ENCODE assay signal across 19 cellular contexts in the genomic region with DNA sequence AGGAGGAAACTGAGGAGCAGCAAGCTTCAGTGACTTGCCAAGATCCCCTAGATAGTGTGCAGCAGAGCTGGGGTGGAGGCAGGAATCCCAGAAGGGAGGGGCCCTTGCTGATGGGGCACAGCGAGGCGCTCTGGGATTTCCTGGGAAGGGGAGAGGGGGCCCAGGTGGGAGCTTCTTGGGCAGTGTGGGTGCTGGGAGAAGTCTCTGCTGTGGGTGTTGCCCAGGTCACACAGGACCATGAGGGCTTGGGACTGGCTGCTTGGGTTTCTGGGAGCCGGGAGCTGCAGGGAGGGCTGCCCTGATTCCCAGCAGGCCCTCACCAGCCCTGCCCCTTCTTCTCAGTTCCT.
DNase-seq lines count a peak whose midpoint lies in the region; ATAC-seq lines count a peak whose summit lies in the region.
"Had no signal": no experiment of that assay in that cellular context is flagged by ENCODE, and none has a peak within 500 bp of the region (broad histone marks: within the 10 kb centered on the region; RNA-seq: fewer than 3 reads in every experiment).

No MANE protein-coding gene starts in this region.

- no peaks in the 10 kb centered on the region for H3K36me3 ChIP-seq in rectal smooth muscle tissue (ENCODE audit: control insufficient read depth, insufficient read depth, low read length)

- ATAC-seq in stimulated activated naive CD8-positive, alpha-beta T cell treated with anti-CD3 and anti-CD28 coated beads, Interleukin-15, amount 100 ng/mL, for 72 hours = no peak
- ATAC-seq in stimulated activated naive CD8-positive, alpha-beta T cell treated with anti-CD3 and anti-CD28 coated beads, Interleukin-15, Interleukin-2, amounts not matched to agents 100 U/mL and 50 U/mL, for 24 hours = no peak
- ATAC-seq in GM18909 (IDR thresholded peaks at IDR 0.05; ENCODE audit: poor library complexity, unreplicated experiment) (no peak), GM21515 (IDR thresholded peaks at IDR 0.05; ENCODE audit: unreplicated experiment) (no peak)
- ATAC-seq: activated CD8-positive, alpha-beta T cell treated with anti-CD3 and anti-CD28 coated beads for 36 hours had no signal

- H3K9ac ChIP-seq in rectal smooth muscle tissue (ENCODE audit: low read length) = no peak overlapping the region

- H3K4me1 Mint-ChIP-seq in stimulated activated naive CD8-positive, alpha-beta T cell treated with anti-CD3 and anti-CD28 coated beads, Interleukin-15, amount 100 ng/mL, for 72 hours = peaks cover 11% of the 10 kb centered on the region

- no peak overlapping the region for H3K4me3 ChIP-seq in rectal smooth muscle tissue (ENCODE audit: low read length)
- H3K4me3 ChIP-seq: K562 had no signal

- DNase-seq in stimulated activated naive CD8-positive, alpha-beta T cell treated with anti-CD3 and anti-CD28 coated beads, Interleukin-15, amount 100 ng/mL, for 72 hours = no peak
- DNase-seq in stimulated activated naive CD8-positive, alpha-beta T cell treated with anti-CD3 and anti-CD28 coated beads, Interleukin-15, Interleukin-2, amounts not matched to agents 100 U/mL and 50 U/mL, for 24 hours = no peak
- peak; percentile 0 for DNase-seq in fibroblast of gingiva (ENCODE audit: low read depth)
- no peak for DNase-seq in NCI-H146 treated with DMSO at 0.1 percent for 48 hours (lab: John Stamatoyannopoulos, UW; ENCODE audit: unreplicated experiment)
- no peak for DNase-seq in stimulated activated naive CD4-positive, alpha-beta T cell (lab: John Stamatoyannopoulos, UW)
- DNase-seq: activated CD8-positive, alpha-beta T cell treated with anti-CD3 and anti-CD28 coated beads for 36 hours; glutamatergic neuron; NCI-H1092; NCI-H2171; NCI-H774; stimulated activated CD4-positive, alpha-beta T cell treated with anti-CD3 and anti-CD28 coated beads, Interleukin-4, amount 100 ng/mL, for 24 hours; stimulated activated CD8-positive, alpha-beta memory T cell treated with anti-CD3 and anti-CD28 coated beads, Interleukin-4, amount 100 ng/mL, for 48 hours had no signal

- peak overlapping the region; percentile 45 for H3K27ac ChIP-seq in rectal smooth muscle tissue (ENCODE audit: low read depth, low read length)
- H3K27ac ChIP-seq: HL-60 had no signal

- no peak overlapping the region for H3K4me3 Mint-ChIP-seq in stimulated activated naive CD8-positive, alpha-beta T cell treated with anti-CD3 and anti-CD28 coated beads, Interleukin-15, amount 100 ng/mL, for 72 hours
- H3K4me3 Mint-ChIP-seq: activated CD8-positive, alpha-beta T cell treated with anti-CD3 and anti-CD28 coated beads for 36 hours had no signal

- H3K4me1 ChIP-seq in rectal smooth muscle tissue (ENCODE audit: control insufficient read depth, insufficient read depth, low read length) = peaks cover 5% of the 10 kb centered on the region

- H3K9me3 Mint-ChIP-seq in stimulated activated naive CD8-positive, alpha-beta T cell treated with anti-CD3 and anti-CD28 coated beads, Interleukin-15, amount 100 ng/mL, for 72 hours = no peaks in the 10 kb centered on the region
- H3K9me3 Mint-ChIP-seq: activated CD8-positive, alpha-beta T cell treated with anti-CD3 and anti-CD28 coated beads for 36 hours; activated T-helper 2 cell treated with anti-CD3 and anti-CD28 coated beads, Interferon-gamma antibody, Interleukin-2, Interleukin-4, amounts not matched to agents 10 μg/mL and 5 μg/mL and 100 μg/mL, durations not matched to agents 14 hours and 24 hours and 36 hours; GM23338 had no signal

- H3K27me3 ChIP-seq in rectal smooth muscle tissue (ENCODE audit: control insufficient read depth, insufficient read depth, low read length) = no peaks in the 10 kb centered on the region

- H3K27me3 Mint-ChIP-seq in stimulated activated naive CD8-positive, alpha-beta T cell treated with anti-CD3 and anti-CD28 coated beads, Interleukin-15, amount 100 ng/mL, for 72 hours = no peaks in the 10 kb centered on the region

- peak overlapping the region; percentile 4 to 48 for H3K27ac Mint-ChIP-seq in stimulated activated naive CD8-positive, alpha-beta T cell treated with anti-CD3 and anti-CD28 coated beads, Interleukin-15, amount 100 ng/mL, for 72 hours
- H3K27ac Mint-ChIP-seq: activated T-helper 2 cell treated with anti-CD3 and anti-CD28 coated beads, Interferon-gamma antibody, Interleukin-2, Interleukin-4, amounts not matched to agents 10 μg/mL and 5 μg/mL and 100 μg/mL, durations not matched to agents 14 hours and 24 hours and 36 hours had no signal
